In genomic region chr13:52103386-52103785, GRCh38 we compare ENCODE assay signal across 23 cellular contexts. TPM values are rescaled to one million over a fixed set of nuclear protein-coding genes. Genes with fewer than 3 reads are reported as not detected.
DNase-seq lines count a peak whose midpoint lies in the region; TF ChIP-seq lines count a peak whose summit lies in the region.
"Had no signal": no experiment of that assay in that cellular context is flagged by ENCODE, and none has a peak within 500 bp of the region (broad histone marks: within the 10 kb centered on the region; RNA-seq: fewer than 3 reads in every experiment).

No MANE protein-coding gene starts in this region.

- no peak overlapping the region for H3K27ac Mint-ChIP-seq in activated CD4-positive, alpha-beta T cell treated with anti-CD3 and anti-CD28 coated beads, Interleukin-2, amount 10 ng/mL, durations not matched to agents 24 days and 14 days
- H3K27ac Mint-ChIP-seq in progenitor cell of endocrine pancreas = no peak overlapping the region
- H3K27ac Mint-ChIP-seq: CD14-positive monocyte; CD4-positive, alpha-beta memory T cell; CD4-positive, CD25-positive, alpha-beta regulatory T cell; CD8-positive, alpha-beta memory T cell had no signal

- H3K4me3 Mint-ChIP-seq in activated CD4-positive, alpha-beta T cell treated with anti-CD3 and anti-CD28 coated beads, Interleukin-2, amount 10 ng/mL, durations not matched to agents 24 days and 14 days = no peak overlapping the region
- H3K4me3 Mint-ChIP-seq in progenitor cell of endocrine pancreas (ENCODE audit: low read depth) = no peak overlapping the region
- H3K4me3 Mint-ChIP-seq: CD14-positive monocyte; CD4-positive, alpha-beta memory T cell; CD4-positive, CD25-positive, alpha-beta regulatory T cell; CD8-positive, alpha-beta memory T cell had no signal

- no peaks in the 10 kb centered on the region for H3K36me3 Mint-ChIP-seq in activated CD4-positive, alpha-beta T cell treated with anti-CD3 and anti-CD28 coated beads, Interleukin-2, amount 10 ng/mL, durations not matched to agents 24 days and 14 days (ENCODE audit: low read depth)
- no peaks in the 10 kb centered on the region for H3K36me3 Mint-ChIP-seq in progenitor cell of endocrine pancreas (ENCODE audit: insufficient read depth)
- H3K36me3 Mint-ChIP-seq: CD14-positive monocyte; CD4-positive, alpha-beta memory T cell; CD4-positive, CD25-positive, alpha-beta regulatory T cell; CD8-positive, alpha-beta memory T cell had no signal

- no peaks in the 10 kb centered on the region for H3K9me3 Mint-ChIP-seq in activated CD4-positive, alpha-beta T cell treated with anti-CD3 and anti-CD28 coated beads, Interleukin-2, amount 10 ng/mL, durations not matched to agents 24 days and 14 days
- no peaks in the 10 kb centered on the region for H3K9me3 Mint-ChIP-seq in progenitor cell of endocrine pancreas (ENCODE audit: low read depth)
- H3K9me3 Mint-ChIP-seq: CD14-positive monocyte; CD4-positive, alpha-beta memory T cell; CD8-positive, alpha-beta memory T cell had no signal

- TF ChIP-seq CTCF in progenitor cell of endocrine pancreas (IDR thresholded peaks at IDR 0.05; ENCODE audit: unreplicated experiment) = no peak

- DNase-seq in activated CD4-positive, alpha-beta T cell treated with anti-CD3 and anti-CD28 coated beads, Interleukin-2, amount 10 ng/mL, durations not matched to agents 24 days and 14 days = peak; percentile 25
- DNase-seq in activated CD4-positive, alpha-beta T cell treated with anti-CD3 and anti-CD28 coated beads for 1 hour = no peak
- DNase-seq in renal cortical epithelial cell (ENCODE audit: low read depth) (peak; percentile 40), NCI-H226 (no peak), progenitor cell of endocrine pancreas (ENCODE audit: low spot score, unreplicated experiment) (no peak)
- DNase-seq: ACHN; BE2C; C1 segment of cervical spinal cord; CD4-positive, alpha-beta memory T cell; CD4-positive, CD25-positive, alpha-beta regulatory T cell; CD8-positive, alpha-beta memory T cell; COR-L47; DMS 273 treated with DMSO at 0.1 percent for 48 hours; DMS153; DMS53; DMS79; DND-41; EL; GDM1 had no signal

- no peaks in the 10 kb centered on the region for H3K4me1 Mint-ChIP-seq in activated CD4-positive, alpha-beta T cell treated with anti-CD3 and anti-CD28 coated beads, Interleukin-2, amount 10 ng/mL, durations not matched to agents 24 days and 14 days
- H3K4me1 Mint-ChIP-seq in progenitor cell of endocrine pancreas (ENCODE audit: low read depth) = no peaks in the 10 kb centered on the region
- H3K4me1 Mint-ChIP-seq: CD14-positive monocyte; CD4-positive, alpha-beta memory T cell; CD4-positive, CD25-positive, alpha-beta regulatory T cell; CD8-positive, alpha-beta memory T cell had no signal

- no peaks in the 10 kb centered on the region for H3K27me3 Mint-ChIP-seq in activated CD4-positive, alpha-beta T cell treated with anti-CD3 and anti-CD28 coated beads, Interleukin-2, amount 10 ng/mL, durations not matched to agents 24 days and 14 days
- H3K27me3 Mint-ChIP-seq in progenitor cell of endocrine pancreas = no peaks in the 10 kb centered on the region

- intact Hi-C loops in activated CD4-positive, alpha-beta T cell treated with anti-CD3 and anti-CD28 coated beads, Interleukin-2, amount 10 ng/mL, durations not matched to agents 24 days and 14 days (cut with micrococcal nuclease) = no loop called here

RNA-seq across cellular contexts. Expression of gene NEK5, which starts 25.5 kb away (rescaled TPM):
- not detected in 2 replicates for total RNA-seq in activated CD4-positive, alpha-beta T cell treated with anti-CD3 and anti-CD28 coated beads, Interleukin-2, amount 10 ng/mL, durations not matched to agents 24 days and 14 days
- total RNA-seq in renal cortical epithelial cell (0.17 and 1.4 TPM in 2 replicates), progenitor cell of endocrine pancreas (1.4 and 1.7 TPM in 2 replicates)
- total RNA-seq: A673; CD4-positive, alpha-beta memory T cell; CD4-positive, CD25-positive, alpha-beta regulatory T cell; CD8-positive, alpha-beta memory T cell; G401; GM12878 had no signal

RNA-seq across cellular contexts. Expression of gene NEK3, which starts 56.0 kb away (rescaled TPM):
- 7.1 and 10.4 TPM in 2 replicates for total RNA-seq in activated CD4-positive, alpha-beta T cell treated with anti-CD3 and anti-CD28 coated beads, Interleukin-2, amount 10 ng/mL, durations not matched to agents 24 days and 14 days
- total RNA-seq in renal cortical epithelial cell (9.6 and 11.9 TPM in 2 replicates), progenitor cell of endocrine pancreas (26.3 and 28.1 TPM in 2 replicates)

Comparison
In these comparisons a context has a peak if more than half of its experiments do, and no peak if none do; other contexts are left out.
1. DNase-seq: peak in activated CD4-positive, alpha-beta T cell treated with anti-CD3 and anti-CD28 coated beads, Interleukin-2, amount 10 ng/mL, durations not matched to agents 24 days and 14 days (single experiment) and renal cortical epithelial cell (single experiment); none in activated CD4-positive, alpha-beta T cell treated with anti-CD3 and anti-CD28 coated beads for 1 hour (single experiment), NCI-H226 (single experiment) and progenitor cell of endocrine pancreas (single experiment).